17 cellular contexts compared by ENCODE assay signal in genomic region chr2:28247326-28247725, GRCh38.
DNase-seq lines count a peak whose midpoint lies in the region; ATAC-seq lines count a peak whose summit lies in the region.
"Had no signal": no experiment of that assay in that cellular context is flagged by ENCODE, and none has a peak within 500 bp of the region (broad histone marks: within the 10 kb centered on the region; RNA-seq: fewer than 3 reads in every experiment).

No MANE protein-coding gene starts in this region.

- DNase-seq in NCI-H1417 (lab: John Stamatoyannopoulos, UW) (peak in 2 of 3 experiments; percentile 14 to 95), NCI-H1417 treated with DMSO at 0.1 percent for 48 hours (lab: John Stamatoyannopoulos, UW) (no peak), DMS153 treated with DMSO at 0.1 percent for 48 hours (lab: John Stamatoyannopoulos, UW; ENCODE audit: unreplicated experiment) (peak; percentile 37), NCI-H524 (lab: John Stamatoyannopoulos, UW) (peak; percentile 82 to 94), inferior parietal cortex (ENCODE audit: extremely low spot score) (peak; percentile 52), NCI-H1694 (lab: John Stamatoyannopoulos, UW) (no peak)
- no peak for DNase-seq in stimulated activated CD4-positive, alpha-beta T cell treated with anti-CD3 and anti-CD28 coated beads, Interleukin-15, amount 100 ng/mL, for 24 hours
- DNase-seq: activated CD4-positive, alpha-beta memory T cell treated with anti-CD3 and anti-CD28 coated beads, Interleukin-2, amount 10 ng/mL, durations not matched to agents 7 days and 5 days; activated gamma-delta T cell; effector memory CD4-positive, alpha-beta T cell; mammary epithelial cell; NCI-H1092 treated with DMSO at 0.1 percent for 48 hours; SHP77 treated with DMSO at 0.1 percent for 48 hours; sigmoid colon; stimulated activated naive CD4-positive, alpha-beta T cell treated with Interleukin-2 at 50 U/mL for 16 hours had no signal

- no peak for ATAC-seq in HG02938 (IDR thresholded peaks at IDR 0.05; ENCODE audit: unreplicated experiment)
- ATAC-seq: HepG2 had no signal

Comparison
In these comparisons a context has a peak if more than half of its experiments do, and no peak if none do; other contexts are left out.
1. DNase-seq: peak in NCI-H1417 (2 of 3), DMS153 treated with DMSO at 0.1 percent for 48 hours (single experiment), NCI-H524 (2 of 2) and inferior parietal cortex (single experiment); none in NCI-H1417 treated with DMSO at 0.1 percent for 48 hours (single experiment), NCI-H1694 (single experiment) and stimulated activated CD4-positive, alpha-beta T cell treated with anti-CD3 and anti-CD28 coated beads, Interleukin-15, amount 100 ng/mL, for 24 hours (single experiment).